Comparison of ENCODE assay signal across 16 cellular contexts in the genomic region with DNA sequence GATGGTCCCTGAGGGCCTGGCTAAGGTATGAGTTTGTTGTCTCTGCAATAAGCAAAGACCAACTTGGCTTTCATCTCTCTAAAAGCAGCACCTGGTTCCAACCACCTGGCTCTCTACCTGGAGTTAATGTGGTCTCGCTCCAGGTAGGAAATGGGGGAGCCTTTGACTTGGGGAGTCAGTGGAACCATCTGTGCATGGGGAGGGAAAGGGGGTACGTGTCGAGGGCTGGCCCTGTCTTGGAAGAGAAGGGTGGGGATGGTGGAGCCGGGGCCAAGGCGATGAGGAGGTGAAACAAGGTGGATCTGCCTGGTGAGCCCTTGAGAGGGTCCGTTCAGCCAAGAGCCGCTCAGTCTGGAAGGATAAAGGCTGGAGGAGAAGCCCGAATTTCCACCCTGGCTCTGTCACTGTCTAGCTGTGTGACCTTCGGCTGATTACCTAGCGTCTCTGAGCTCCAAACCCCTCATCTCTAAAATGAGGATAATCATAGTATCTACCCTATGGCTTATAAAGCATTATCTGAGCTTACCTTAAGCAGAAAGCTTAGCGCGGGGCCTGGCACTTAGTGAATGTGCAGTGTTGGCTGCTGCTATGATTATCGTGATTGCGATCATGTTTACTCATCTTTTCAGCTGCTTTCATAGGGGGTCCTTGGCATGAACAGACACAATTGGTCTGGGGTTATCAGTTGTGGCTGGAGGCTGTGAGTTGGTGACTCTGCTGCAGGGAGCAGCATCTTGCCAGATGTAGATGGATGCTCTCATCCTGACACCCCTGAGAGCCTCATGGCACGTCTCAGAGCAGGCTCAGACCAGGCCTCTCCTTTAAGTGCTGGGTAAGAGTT.
A peak's percentile ranks its signal among the peaks of the same experiment; 100 is the strongest.
DNase-seq lines count a peak whose midpoint lies in the region; ATAC-seq, FAIRE-seq and TF ChIP-seq lines count a peak whose summit lies in the region.
"Had no signal": no experiment of that assay in that cellular context is flagged by ENCODE, and none has a peak within 500 bp of the region (broad histone marks: within the 10 kb centered on the region; RNA-seq: fewer than 3 reads in every experiment).

No MANE protein-coding gene starts in this region.

- H3K4me1 ChIP-seq in gastroesophageal sphincter: no peaks in the 10 kb centered on the region
- no peaks in the 10 kb centered on the region for H3K4me1 ChIP-seq in upper lobe of left lung
- H3K4me1 ChIP-seq: HAP-1 had no signal

- peak; percentile 86 for FAIRE-seq in bronchial epithelial cell (lab: Jason Lieb, UNC)
- FAIRE-seq: G401.6, HTR-8/SVneo had no signal

- H3K4me3 ChIP-seq in bronchial epithelial cell (ENCODE audit: low read depth, low read length): no peak overlapping the region
- H3K4me3 ChIP-seq in gastroesophageal sphincter: no peak overlapping the region
- H3K4me3 ChIP-seq in upper lobe of left lung: no peak overlapping the region
- H3K4me3 ChIP-seq: HAP-1 had no signal

- TF ChIP-seq CTCF in bronchial epithelial cell (IDR thresholded peaks at IDR 0.05; ENCODE audit: insufficient read depth, low read length, severe bottlenecking) (no peak), gastroesophageal sphincter (IDR thresholded peaks at IDR 0.05) (no peak), GM20000 (IDR thresholded peaks at IDR 0.05; ENCODE audit: extremely low read depth, missing control alignments) (no peak), upper lobe of left lung (IDR thresholded peaks at IDR 0.05) (no peak)

- TF ChIP-seq EP300 in gastroesophageal sphincter (IDR thresholded peaks at IDR 0.05) (no peak), upper lobe of left lung (IDR thresholded peaks at IDR 0.05) (no peak)

- DNase-seq in NCI-H1092 treated with DMSO at 0.1 percent for 48 hours (lab: John Stamatoyannopoulos, UW) (peak; percentile 21), NCI-H1092 (lab: John Stamatoyannopoulos, UW) (no peak), NCI-H2227 (lab: John Stamatoyannopoulos, UW; ENCODE audit: unreplicated experiment) (peak; percentile 46), bronchial epithelial cell (ENCODE audit: low read depth) (no peak), sciatic nerve (ENCODE audit: low spot score) (peak; percentile 41), GM20000 (ENCODE audit: low spot score) (no peak), upper lobe of left lung (no peak)
- DNase-seq: 8988T, Karpas-422, NCI-H2107, NCI-H446, SHP77 had no signal

- H3K27ac ChIP-seq in gastroesophageal sphincter (no peak overlapping the region), upper lobe of left lung (no peak overlapping the region)

- H3K36me3 ChIP-seq in bronchial epithelial cell (ENCODE audit: control insufficient read depth, insufficient read depth, low read length) (no peaks in the 10 kb centered on the region), gastroesophageal sphincter (no peaks in the 10 kb centered on the region), upper lobe of left lung (no peaks in the 10 kb centered on the region)
- H3K36me3 ChIP-seq: HAP-1 had no signal

- ATAC-seq in sciatic nerve: no peak
- ATAC-seq in gastroesophageal sphincter: no peak
- ATAC-seq in upper lobe of left lung (ENCODE audit: low FRiP score in 2 of 2): no peak

- H3K9me3 ChIP-seq in gastroesophageal sphincter: no peaks in the 10 kb centered on the region
- H3K9me3 ChIP-seq in upper lobe of left lung: no peaks in the 10 kb centered on the region
- H3K9me3 ChIP-seq: HAP-1 had no signal

- intact Hi-C loops in sciatic nerve (cut with DNase I): no loop called here

- 85 to 91% methylated on average over 12 of the region's 15 CpGs for WGBS in gastroesophageal sphincter (ENCODE audit: low coverage in 1 of 2), 2 donors
- WGBS in upper lobe of left lung, 2 donors: 81 to 91% methylated on average over 14 to 15 of the region's 15 CpGs

- TF ChIP-seq POLR2A in gastroesophageal sphincter (IDR thresholded peaks at IDR 0.05): no peak
- TF ChIP-seq POLR2A in upper lobe of left lung (IDR thresholded peaks at IDR 0.05): no peak

- H3K27me3 ChIP-seq in bronchial epithelial cell (ENCODE audit: control insufficient read depth, insufficient read depth, low read length) (no peaks in the 10 kb centered on the region), gastroesophageal sphincter (peaks cover 71% of the 10 kb centered on the region), upper lobe of left lung (peaks cover 0 to 4% (median 0%) of the 10 kb centered on the region in 4 donors)

Comparison
In these comparisons a context has a peak if more than half of its experiments do, and no peak if none do; other contexts are left out.
1. DNase-seq: peak in NCI-H1092 treated with DMSO at 0.1 percent for 48 hours (single experiment), NCI-H2227 (single experiment) and sciatic nerve (single experiment); none in NCI-H1092 (single experiment), bronchial epithelial cell (single experiment), GM20000 (single experiment) and upper lobe of left lung (0 of 2).